ENCODE assay signal across 24 cellular contexts in genomic region chr2:233546101-233546500, GRCh38. TPM values are rescaled to one million over a fixed set of nuclear protein-coding genes. Genes with fewer than 3 reads are reported as not detected.
A peak's percentile ranks its signal among the peaks of the same experiment; 100 is the strongest.
DNase-seq lines count a peak whose midpoint lies in the region; ATAC-seq and TF ChIP-seq lines count a peak whose summit lies in the region.
"Had no signal": no experiment of that assay in that cellular context is flagged by ENCODE, and none has a peak within 500 bp of the region (broad histone marks: within the 10 kb centered on the region; RNA-seq: fewer than 3 reads in every experiment).

No MANE protein-coding gene starts in this region.

- TF ChIP-seq EP300 in SK-N-SH (IDR thresholded peaks at IDR 0.05; ENCODE audit: borderline replicate concordance in 1 of 2, low read depth in 1 of 2, low read length in 1 of 2), result no peak

- POLR2A ChIA-PET in GM10248 (lab: Yijun Ruan, JAX), result no interaction called here
- POLR2A ChIA-PET in SK-N-SH (lab: Yijun Ruan, JAX), result no interaction called here

- DNase-seq in AG10803 (ENCODE audit: low read depth) (peak; percentile 28), GM23248 (peak; percentile 17), kidney glomerular epithelial cell (lab: John Stamatoyannopoulos, UW) (peak; percentile 86), renal cortical epithelial cell (ENCODE audit: low read depth) (peak; percentile 22), GM10248 (ENCODE audit: extremely low spot score) (no peak), SK-N-SH (no peak)
- DNase-seq in stimulated activated naive CD8-positive, alpha-beta T cell treated with anti-CD3 and anti-CD28 coated beads, Interleukin-15, amount 100 ng/mL, for 72 hours, result no peak
- DNase-seq: BE2C; CD8-positive, alpha-beta memory T cell; DMS79 treated with DMSO at 0.1 percent for 48 hours; GOT3; HFFc6; Karpas-422; NCI-H1092 treated with DMSO at 0.1 percent for 48 hours; NCI-H1436 treated with DMSO at 0.1 percent for 48 hours; NCI-H187 treated with DMSO at 0.1 percent for 48 hours; NCI-H524 treated with DMSO at 0.1 percent for 48 hours; NCI-H82; NK-92 treated with Interleukin-12 subunit alpha and Interleukin-12 subunit beta, amount 100 ng/mL, for 24 hours; PC-3 had no signal

- H3K79me2 ChIP-seq in GM23248 (ENCODE audit: insufficient read depth), result no peaks in the 10 kb centered on the region
- no peaks in the 10 kb centered on the region for H3K79me2 ChIP-seq in SK-N-SH (ENCODE audit: insufficient read depth)

- H3K9me3 ChIP-seq in GM23248 (ENCODE audit: low read depth) (no peaks in the 10 kb centered on the region), SK-N-SH (no peaks in the 10 kb centered on the region)
- H3K9me3 ChIP-seq: BE2C, HAP-1 had no signal

- H3K27me3 Mint-ChIP-seq in stimulated activated naive CD8-positive, alpha-beta T cell treated with anti-CD3 and anti-CD28 coated beads, Interleukin-15, amount 100 ng/mL, for 72 hours, result no peaks in the 10 kb centered on the region
- H3K27me3 Mint-ChIP-seq: CD8-positive, alpha-beta memory T cell had no signal

- H3K27ac Mint-ChIP-seq in stimulated activated naive CD8-positive, alpha-beta T cell treated with anti-CD3 and anti-CD28 coated beads, Interleukin-15, amount 100 ng/mL, for 72 hours, result no peak overlapping the region
- H3K27ac Mint-ChIP-seq: HFFc6 had no signal

- no peak for ATAC-seq in stimulated activated naive CD8-positive, alpha-beta T cell treated with anti-CD3 and anti-CD28 coated beads, Interleukin-15, amount 100 ng/mL, for 72 hours
- ATAC-seq: HepG2, PC-3, SK-N-SH treated with all-trans-retinoic acid at 6 μM for 48 hours had no signal

- H3K36me3 ChIP-seq in GM23248 (ENCODE audit: low read depth) (peaks cover 36% of the 10 kb centered on the region), SK-N-SH (replicated peaks in 1 of 2; ENCODE audit: control insufficient read depth in 1 of 2, insufficient read depth in 2 of 2, low read length in 1 of 2) (peaks cover 65 to 72% of the 10 kb centered on the region in 2 experiments)
- H3K36me3 ChIP-seq: BE2C had no signal

- H3K9me2 ChIP-seq in GM23248 (ENCODE audit: insufficient read depth) (no peaks in the 10 kb centered on the region), SK-N-SH (no peaks in the 10 kb centered on the region)

- H3K4me2 ChIP-seq in GM23248 (ENCODE audit: unreplicated experiment) (no peak overlapping the region), SK-N-SH (no peak overlapping the region)

- peaks cover 6% of the 10 kb centered on the region for H3K4me1 Mint-ChIP-seq in stimulated activated naive CD8-positive, alpha-beta T cell treated with anti-CD3 and anti-CD28 coated beads, Interleukin-15, amount 100 ng/mL, for 72 hours
- H3K4me1 Mint-ChIP-seq: CD14-positive monocyte; CD8-positive, alpha-beta memory T cell had no signal

- no peak overlapping the region for H3K4me3 Mint-ChIP-seq in stimulated activated naive CD8-positive, alpha-beta T cell treated with anti-CD3 and anti-CD28 coated beads, Interleukin-15, amount 100 ng/mL, for 72 hours
- H3K4me3 Mint-ChIP-seq: CD14-positive monocyte; CD8-positive, alpha-beta memory T cell; HFFc6 had no signal

- H2AFZ ChIP-seq in GM23248 (no peak overlapping the region), SK-N-SH (ENCODE audit: low read depth) (no peak overlapping the region)

- TF ChIP-seq RAD21 in SK-N-SH (IDR thresholded peaks at IDR 0.05; ENCODE audit: low read length), result no peak

- H3K9ac ChIP-seq in GM23248, result no peak overlapping the region
- no peak overlapping the region for H3K9ac ChIP-seq in SK-N-SH

- H3K4me3 ChIP-seq in AG10803 (ENCODE audit: low read length), result no peak overlapping the region
- H3K4me3 ChIP-seq in GM23248, result no peak overlapping the region
- no peak overlapping the region for H3K4me3 ChIP-seq in SK-N-SH (ENCODE audit: low read depth in 2 of 2, low read length in 1 of 2)
- H3K4me3 ChIP-seq: HAP-1 had no signal

- in situ Hi-C loops in GM23248 (cut with MboI), result no loop called here

- CTCF ChIA-PET in GM10248 (lab: Yijun Ruan, JAX), result interaction anchor here (0.7 kb wide), 1 partner anchor 19 kb away, joined by 3 read pairs; no protein-coding TSS in a partner anchor
- CTCF ChIA-PET in SK-N-SH (lab: Yijun Ruan, JAX), result interaction anchor here (0.7 to 1.2 kb wide), 2 partner anchors 11 to 30 kb away, joined by 3 to 4 read pairs; no protein-coding TSS in a partner anchor

- H3K9me3 Mint-ChIP-seq in stimulated activated naive CD8-positive, alpha-beta T cell treated with anti-CD3 and anti-CD28 coated beads, Interleukin-15, amount 100 ng/mL, for 72 hours, result no peaks in the 10 kb centered on the region
- H3K9me3 Mint-ChIP-seq: CD8-positive, alpha-beta memory T cell; HFFc6 had no signal

- H3K4me1 ChIP-seq in GM23248 (ENCODE audit: insufficient read depth) (peaks cover 6% of the 10 kb centered on the region), SK-N-SH (ENCODE audit: control insufficient read depth in 1 of 2, insufficient read depth in 2 of 2, low read depth in 1 of 2, low read length in 1 of 2) (no peaks in the 10 kb centered on the region)
- H3K4me1 ChIP-seq: BE2C, HAP-1 had no signal

- peaks cover 15% of the 10 kb centered on the region for H3F3A ChIP-seq in GM23248 (ENCODE audit: insufficient read depth)
- H3F3A ChIP-seq in SK-N-SH (replicated peaks; ENCODE audit: insufficient read depth), result no peaks in the 10 kb centered on the region

- no peak overlapping the region for H3K27ac ChIP-seq in GM23248
- no peak overlapping the region for H3K27ac ChIP-seq in SK-N-SH (ENCODE audit: low read depth in 2 of 2, low read length in 1 of 2)

- H3K27me3 ChIP-seq in GM23248 (replicated peaks; ENCODE audit: insufficient read depth), result no peaks in the 10 kb centered on the region
- H3K27me3 ChIP-seq in SK-N-SH (ENCODE audit: insufficient read depth), result no peaks in the 10 kb centered on the region
- H3K27me3 ChIP-seq: BE2C had no signal

- H4K20me1 ChIP-seq in GM23248 (ENCODE audit: insufficient read depth) (no peaks in the 10 kb centered on the region), SK-N-SH (ENCODE audit: insufficient read depth) (no peaks in the 10 kb centered on the region)

- TF ChIP-seq CTCF in AG10803 (conservative IDR thresholded peaks at IDR 0.05; ENCODE audit: low read length) (no peak), GM10248 (IDR thresholded peaks at IDR 0.05; ENCODE audit: control extremely low read depth, extremely low read depth, low read depth, missing control alignments) (no peak), SK-N-SH (IDR thresholded peaks at IDR 0.05) (no peak)

TF ChIP-seq in SK-N-SH, 30 proteins besides CTCF, POLR2A, EP300 and RAD21:
- TF ChIP-seq TAF1 (IDR thresholded peaks at IDR 0.05; ENCODE audit: borderline replicate concordance, low read depth, low read length) (no peak), RFX5 (IDR thresholded peaks at IDR 0.05; ENCODE audit: low read length) (no peak), PBX3 (IDR thresholded peaks at IDR 0.05) (no peak), FOXM1 (IDR thresholded peaks at IDR 0.05; ENCODE audit: low read depth) (no peak), TEAD4 (IDR thresholded peaks at IDR 0.05; ENCODE audit: borderline replicate concordance, insufficient read depth) (no peak), MEF2A (IDR thresholded peaks at IDR 0.05; ENCODE audit: borderline replicate concordance, low read depth) (no peak), JUND (IDR thresholded peaks at IDR 0.05) (no peak), SIN3A (IDR thresholded peaks at IDR 0.05; ENCODE audit: borderline replicate concordance, low read depth, low read length) (no peak), NRF1 (IDR thresholded peaks at IDR 0.05; ENCODE audit: low read depth, low read length) (no peak), GATA2 (CRISPR knock-in tag; IDR thresholded peaks at IDR 0.05) (no peak), ELF1 (IDR thresholded peaks at IDR 0.05) (no peak), CHD2 (IDR thresholded peaks at IDR 0.05; ENCODE audit: low read length, partially characterized antibody) (no peak), RCOR1 (IDR thresholded peaks at IDR 0.05; ENCODE audit: low read length) (no peak), FOXJ3 (CRISPR knock-in tag; IDR thresholded peaks at IDR 0.05) (no peak), MAX (IDR thresholded peaks at IDR 0.05; ENCODE audit: low read depth) (no peak), MXI1 (IDR thresholded peaks at IDR 0.05; ENCODE audit: low read depth, low read length) (no peak)
- TF ChIP-seq, protein P1, sequence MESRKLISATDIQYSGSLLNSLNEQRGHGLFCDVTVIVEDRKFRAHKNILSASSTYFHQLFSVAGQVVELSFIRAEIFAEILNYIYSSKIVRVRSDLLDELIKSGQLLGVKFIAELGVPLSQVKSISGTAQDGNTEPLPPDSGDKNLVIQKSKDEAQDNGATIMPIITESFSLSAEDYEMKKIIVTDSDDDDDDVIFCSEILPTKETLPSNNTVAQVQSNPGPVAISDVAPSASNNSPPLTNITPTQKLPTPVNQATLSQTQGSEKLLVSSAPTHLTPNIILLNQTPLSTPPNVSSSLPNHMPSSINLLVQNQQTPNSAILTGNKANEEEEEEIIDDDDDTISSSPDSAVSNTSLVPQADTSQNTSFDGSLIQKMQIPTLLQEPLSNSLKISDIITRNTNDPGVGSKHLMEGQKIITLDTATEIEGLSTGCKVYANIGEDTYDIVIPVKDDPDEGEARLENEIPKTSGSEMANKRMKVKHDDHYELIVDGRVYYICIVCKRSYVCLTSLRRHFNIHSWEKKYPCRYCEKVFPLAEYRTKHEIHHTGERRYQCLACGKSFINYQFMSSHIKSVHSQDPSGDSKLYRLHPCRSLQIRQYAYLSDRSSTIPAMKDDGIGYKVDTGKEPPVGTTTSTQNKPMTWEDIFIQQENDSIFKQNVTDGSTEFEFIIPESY (IDR thresholded peaks at IDR 0.05; ENCODE audit: borderline replicate concordance, low read depth), result no peak
TF ChIP-seq in SK-N-SH: peak in this region for 0.

RNA-seq across cellular contexts. Expression of gene USP40, which starts 20.5 kb away (rescaled TPM):
- total RNA-seq in GM23248 (2014; rRNA removed; shearing (Covaris generic)), result 31.0 and 36.8 TPM in 2 replicates
- polyA plus RNA-seq in GM23248 (2016; fragmentation: Nextera tagmentation; extraction: Ambion mirVana) (24.7 and 25.1 TPM in 2 replicates), SK-N-SH (2012; rRNA removed) (36.8 and 37.0 TPM in 2 replicates)
- 29.3 and 41.9 TPM in 2 replicates for total RNA-seq in renal cortical epithelial cell
- 15.9 and 18.8 TPM in 2 replicates for polyA plus RNA-seq in SK-N-SH (2012; cell fraction: cytosol; rRNA removed)
- polyA plus RNA-seq in SK-N-SH (2012; cell fraction: nucleus; rRNA removed), result 160 and 189 TPM in 2 replicates

Comparison
In these comparisons a context has a peak if more than half of its experiments do, and no peak if none do; other contexts are left out.
1. DNase-seq: peak in AG10803 (single experiment), GM23248 (single experiment), kidney glomerular epithelial cell (single experiment) and renal cortical epithelial cell (single experiment); none in GM10248 (single experiment), SK-N-SH (single experiment) and stimulated activated naive CD8-positive, alpha-beta T cell treated with anti-CD3 and anti-CD28 coated beads, Interleukin-15, amount 100 ng/mL, for 72 hours (0 of 2).